In the genomic region with DNA sequence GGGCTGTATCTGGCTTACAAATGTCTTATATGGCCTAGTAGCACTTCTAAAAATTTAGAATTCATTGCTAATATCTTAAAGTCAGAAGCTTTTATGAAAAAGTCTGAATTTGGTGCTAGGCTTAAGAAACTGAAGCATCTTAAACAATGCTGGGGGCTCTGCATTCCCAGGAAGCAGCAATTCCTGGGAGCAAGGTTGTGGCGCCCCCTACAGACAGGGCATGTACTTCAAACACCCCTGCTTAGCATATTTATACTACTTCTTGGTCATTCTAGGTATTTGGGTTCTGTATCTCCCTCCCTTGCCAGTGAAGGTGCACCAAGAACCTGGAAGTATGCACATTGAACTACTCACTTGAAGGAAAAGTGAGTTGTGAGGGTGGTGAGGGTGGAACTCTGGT, we compare ENCODE assay signal across 12 cellular contexts.
DNase-seq lines count a peak whose midpoint lies in the region; ATAC-seq, FAIRE-seq and TF ChIP-seq lines count a peak whose summit lies in the region.
"Had no signal": no experiment of that assay in that cellular context is flagged by ENCODE, and none has a peak within 500 bp of the region (broad histone marks: within the 10 kb centered on the region; RNA-seq: fewer than 3 reads in every experiment).

No MANE protein-coding gene starts in this region.

- DNase-seq in activated CD8-positive, alpha-beta T cell treated with anti-CD3 and anti-CD28 coated beads for 36 hours: peak; percentile 9
- no peak for DNase-seq in activated CD8-positive, alpha-beta T cell treated with anti-CD3 and anti-CD28 coated beads, Interleukin-2, amount 10 ng/mL, durations not matched to agents 7 days and 5 days
- DNase-seq in NAMALWA (ENCODE audit: low spot score) (peak; percentile 4), bronchial epithelial cell (ENCODE audit: low read depth) (no peak), smooth muscle cell (lab: John Stamatoyannopoulos, UW; ENCODE audit: unreplicated experiment) (no peak), MG63 (no peak), GF-D8 (lab: John Stamatoyannopoulos, UW) (no peak)
- no peak for DNase-seq in activated T-helper 2 cell treated with anti-CD3 and anti-CD28 coated beads, Interferon-gamma antibody, Interleukin-2, Interleukin-4, amounts not matched to agents 10 μg/mL and 5 μg/mL and 100 μg/mL, durations not matched to agents 14 hours and 24 hours and 36 hours (ENCODE audit: low spot score)
- DNase-seq: AML-193, NCI-H187 treated with DMSO at 0.1 percent for 48 hours had no signal

- no peak overlapping the region for H2AFZ ChIP-seq in smooth muscle cell (ENCODE audit: low read depth)

- H3K36me3 ChIP-seq in bronchial epithelial cell (ENCODE audit: control insufficient read depth, insufficient read depth, low read length): no peaks in the 10 kb centered on the region
- no peaks in the 10 kb centered on the region for H3K36me3 ChIP-seq in smooth muscle cell (ENCODE audit: low read depth)
- no peaks in the 10 kb centered on the region for H3K36me3 ChIP-seq in MG63

- H3K9me3 ChIP-seq in smooth muscle cell (replicated peaks; ENCODE audit: low read depth) (no peaks in the 10 kb centered on the region), MG63 (no peaks in the 10 kb centered on the region)

- no peaks in the 10 kb centered on the region for H3K4me1 Mint-ChIP-seq in activated CD8-positive, alpha-beta T cell treated with anti-CD3 and anti-CD28 coated beads for 36 hours (ENCODE audit: low read depth)
- no peaks in the 10 kb centered on the region for H3K4me1 Mint-ChIP-seq in activated CD8-positive, alpha-beta T cell treated with anti-CD3 and anti-CD28 coated beads, Interleukin-2, amount 10 ng/mL, durations not matched to agents 7 days and 5 days (ENCODE audit: low read depth)
- no peaks in the 10 kb centered on the region for H3K4me1 Mint-ChIP-seq in activated T-helper 2 cell treated with anti-CD3 and anti-CD28 coated beads, Interferon-gamma antibody, Interleukin-2, Interleukin-4, amounts not matched to agents 10 μg/mL and 5 μg/mL and 100 μg/mL, durations not matched to agents 14 hours and 24 hours and 36 hours (ENCODE audit: low read depth)

- H4K20me1 ChIP-seq in smooth muscle cell (ENCODE audit: low read depth): no peaks in the 10 kb centered on the region

- no peaks in the 10 kb centered on the region for H3K27me3 ChIP-seq in bronchial epithelial cell (ENCODE audit: control insufficient read depth, insufficient read depth, low read length)
- H3K27me3 ChIP-seq in smooth muscle cell (ENCODE audit: low read depth): peaks cover 4% of the 10 kb centered on the region
- H3K27me3 ChIP-seq in MG63: peaks cover 30% of the 10 kb centered on the region

- no peak overlapping the region for H3K9ac ChIP-seq in smooth muscle cell (ENCODE audit: low read depth)

- 19% methylated on average over 1 of the region's 1 CpG for WGBS in smooth muscle cell (ENCODE audit: low lambda C conversion rate)

- H3K36me3 Mint-ChIP-seq in activated CD8-positive, alpha-beta T cell treated with anti-CD3 and anti-CD28 coated beads for 36 hours (ENCODE audit: low read depth): no peaks in the 10 kb centered on the region
- H3K36me3 Mint-ChIP-seq in activated CD8-positive, alpha-beta T cell treated with anti-CD3 and anti-CD28 coated beads, Interleukin-2, amount 10 ng/mL, durations not matched to agents 7 days and 5 days (ENCODE audit: low read depth): no peaks in the 10 kb centered on the region
- H3K36me3 Mint-ChIP-seq in activated T-helper 2 cell treated with anti-CD3 and anti-CD28 coated beads, Interferon-gamma antibody, Interleukin-2, Interleukin-4, amounts not matched to agents 10 μg/mL and 5 μg/mL and 100 μg/mL, durations not matched to agents 14 hours and 24 hours and 36 hours (ENCODE audit: low read depth): no peaks in the 10 kb centered on the region
- H3K36me3 Mint-ChIP-seq: activated naive CD4-positive, alpha-beta T cell treated with anti-CD3 and anti-CD28 coated beads, Interleukin-2, amount 50 U/mL, for 72 hours had no signal

- CTCF ChIA-PET in activated CD8-positive, alpha-beta T cell treated with anti-CD3 and anti-CD28 coated beads for 36 hours (lab: Charles Lee): no interaction called here
- CTCF ChIA-PET in activated CD8-positive, alpha-beta T cell treated with anti-CD3 and anti-CD28 coated beads, Interleukin-2, amount 10 ng/mL, durations not matched to agents 7 days and 5 days (lab: Charles Lee): no interaction called here

- H3K4me2 ChIP-seq in smooth muscle cell: no peak overlapping the region

- FAIRE-seq in bronchial epithelial cell (lab: Jason Lieb, UNC): no peak

- no peak overlapping the region for H3K4me3 Mint-ChIP-seq in activated CD8-positive, alpha-beta T cell treated with anti-CD3 and anti-CD28 coated beads for 36 hours
- H3K4me3 Mint-ChIP-seq in activated CD8-positive, alpha-beta T cell treated with anti-CD3 and anti-CD28 coated beads, Interleukin-2, amount 10 ng/mL, durations not matched to agents 7 days and 5 days: no peak overlapping the region
- H3K4me3 Mint-ChIP-seq in activated T-helper 2 cell treated with anti-CD3 and anti-CD28 coated beads, Interferon-gamma antibody, Interleukin-2, Interleukin-4, amounts not matched to agents 10 μg/mL and 5 μg/mL and 100 μg/mL, durations not matched to agents 14 hours and 24 hours and 36 hours (ENCODE audit: low read depth): no peak overlapping the region

- no peak overlapping the region for H3K27ac ChIP-seq in smooth muscle cell (ENCODE audit: low read depth)
- H3K27ac ChIP-seq: skin epidermis had no signal

- peak; percentile 24 for TF ChIP-seq CTCF in activated CD8-positive, alpha-beta T cell treated with anti-CD3 and anti-CD28 coated beads for 36 hours (IDR thresholded peaks at IDR 0.05)
- peak; percentile 17 for TF ChIP-seq CTCF in bronchial epithelial cell (IDR thresholded peaks at IDR 0.05; ENCODE audit: insufficient read depth, low read length, severe bottlenecking)
- TF ChIP-seq CTCF in smooth muscle cell (IDR thresholded peaks at IDR 0.05; ENCODE audit: borderline replicate concordance, insufficient read depth, poor library complexity, severe bottlenecking): peak; percentile 13

- no peaks in the 10 kb centered on the region for H3K9me3 Mint-ChIP-seq in activated CD8-positive, alpha-beta T cell treated with anti-CD3 and anti-CD28 coated beads for 36 hours
- H3K9me3 Mint-ChIP-seq in activated CD8-positive, alpha-beta T cell treated with anti-CD3 and anti-CD28 coated beads, Interleukin-2, amount 10 ng/mL, durations not matched to agents 7 days and 5 days (ENCODE audit: insufficient read depth): no peaks in the 10 kb centered on the region
- H3K9me3 Mint-ChIP-seq in activated T-helper 2 cell treated with anti-CD3 and anti-CD28 coated beads, Interferon-gamma antibody, Interleukin-2, Interleukin-4, amounts not matched to agents 10 μg/mL and 5 μg/mL and 100 μg/mL, durations not matched to agents 14 hours and 24 hours and 36 hours: no peaks in the 10 kb centered on the region

- POLR2A ChIA-PET in activated CD8-positive, alpha-beta T cell treated with anti-CD3 and anti-CD28 coated beads for 36 hours (lab: Charles Lee): no interaction called here
- POLR2A ChIA-PET in activated CD8-positive, alpha-beta T cell treated with anti-CD3 and anti-CD28 coated beads, Interleukin-2, amount 10 ng/mL, durations not matched to agents 7 days and 5 days (lab: Charles Lee): no interaction called here

- H3K27me3 Mint-ChIP-seq in activated CD8-positive, alpha-beta T cell treated with anti-CD3 and anti-CD28 coated beads for 36 hours: no peaks in the 10 kb centered on the region
- H3K27me3 Mint-ChIP-seq in activated CD8-positive, alpha-beta T cell treated with anti-CD3 and anti-CD28 coated beads, Interleukin-2, amount 10 ng/mL, durations not matched to agents 7 days and 5 days (ENCODE audit: low read depth): no peaks in the 10 kb centered on the region
- H3K27me3 Mint-ChIP-seq in activated T-helper 2 cell treated with anti-CD3 and anti-CD28 coated beads, Interferon-gamma antibody, Interleukin-2, Interleukin-4, amounts not matched to agents 10 μg/mL and 5 μg/mL and 100 μg/mL, durations not matched to agents 14 hours and 24 hours and 36 hours (ENCODE audit: low read depth): no peaks in the 10 kb centered on the region

- no peaks in the 10 kb centered on the region for H3K79me2 ChIP-seq in smooth muscle cell (ENCODE audit: low read depth)

- no peak overlapping the region for H3K27ac Mint-ChIP-seq in activated CD8-positive, alpha-beta T cell treated with anti-CD3 and anti-CD28 coated beads for 36 hours
- H3K27ac Mint-ChIP-seq in activated CD8-positive, alpha-beta T cell treated with anti-CD3 and anti-CD28 coated beads, Interleukin-2, amount 10 ng/mL, durations not matched to agents 7 days and 5 days: no peak overlapping the region
- H3K27ac Mint-ChIP-seq in activated T-helper 2 cell treated with anti-CD3 and anti-CD28 coated beads, Interferon-gamma antibody, Interleukin-2, Interleukin-4, amounts not matched to agents 10 μg/mL and 5 μg/mL and 100 μg/mL, durations not matched to agents 14 hours and 24 hours and 36 hours: no peak overlapping the region
- H3K27ac Mint-ChIP-seq: activated naive CD4-positive, alpha-beta T cell treated with anti-CD3 and anti-CD28 coated beads, Interleukin-2, amount 50 U/mL, for 72 hours had no signal

- H3K4me3 ChIP-seq in bronchial epithelial cell (ENCODE audit: low read depth, low read length) (no peak overlapping the region), smooth muscle cell (no peak overlapping the region), MG63 (no peak overlapping the region)
- H3K4me3 ChIP-seq: skin epidermis had no signal

- no peaks in the 10 kb centered on the region for H3F3A ChIP-seq in smooth muscle cell (ENCODE audit: low read depth)

- peaks cover 4% of the 10 kb centered on the region for H3K4me1 ChIP-seq in smooth muscle cell (ENCODE audit: low read depth)

- intact Hi-C loops in activated CD8-positive, alpha-beta T cell treated with anti-CD3 and anti-CD28 coated beads for 36 hours (cut with micrococcal nuclease): no loop called here
- intact Hi-C loops in activated T-helper 2 cell treated with anti-CD3 and anti-CD28 coated beads, Interferon-gamma antibody, Interleukin-2, Interleukin-4, amounts not matched to agents 10 μg/mL and 5 μg/mL and 100 μg/mL, durations not matched to agents 14 hours and 24 hours and 36 hours (cut with micrococcal nuclease): no loop called here

- ATAC-seq in activated CD8-positive, alpha-beta T cell treated with anti-CD3 and anti-CD28 coated beads for 36 hours: no peak
- no peak for ATAC-seq in activated CD8-positive, alpha-beta T cell treated with anti-CD3 and anti-CD28 coated beads, Interleukin-2, amount 10 ng/mL, durations not matched to agents 7 days and 5 days
- ATAC-seq: activated naive CD4-positive, alpha-beta T cell treated with anti-CD3 and anti-CD28 coated beads, Interleukin-2, amount 50 U/mL, for 72 hours had no signal

Comparison
In these comparisons a context has a peak if more than half of its experiments do, and no peak if none do; other contexts are left out.
1. DNase-seq: peak in activated CD8-positive, alpha-beta T cell treated with anti-CD3 and anti-CD28 coated beads for 36 hours (single experiment) and NAMALWA (single experiment); none in activated CD8-positive, alpha-beta T cell treated with anti-CD3 and anti-CD28 coated beads, Interleukin-2, amount 10 ng/mL, durations not matched to agents 7 days and 5 days (single experiment), bronchial epithelial cell (single experiment), smooth muscle cell (single experiment), activated T-helper 2 cell treated with anti-CD3 and anti-CD28 coated beads, Interferon-gamma antibody, Interleukin-2, Interleukin-4, amounts not matched to agents 10 μg/mL and 5 μg/mL and 100 μg/mL, durations not matched to agents 14 hours and 24 hours and 36 hours (single experiment), MG63 (single experiment) and GF-D8 (single experiment).
2. Peak in every context shown above with its lines, with median percentiles within 50 percentile points of each other: CTCF ChIP-seq.